Comparison of ENCODE assay signal across 26 cellular contexts in genomic region chr12:95099270-95099790, GRCh38.
"Had no signal": no experiment of that assay in that cellular context is flagged by ENCODE, and none has a peak within 500 bp of the region (broad histone marks: within the 10 kb centered on the region; RNA-seq: fewer than 3 reads in every experiment).

No MANE protein-coding gene starts in this region.

- H3K4me3 Mint-ChIP-seq: activated B cell treated with CpG ODN at 0.5 μM for 24 hours; activated CD4-positive, alpha-beta memory T cell treated with anti-CD3 and anti-CD28 coated beads, Interleukin-2, amount 10 ng/mL, durations not matched to agents 7 days and 5 days; activated CD8-positive, alpha-beta memory T cell treated with anti-CD3 and anti-CD28 coated beads, Interleukin-2, amount 10 ng/mL, durations not matched to agents 7 days and 5 days; activated naive CD8-positive, alpha-beta T cell treated with anti-CD3 and anti-CD28 coated beads, Interleukin-2, amount 10 ng/mL, durations not matched to agents 7 days and 5 days; activated T-helper 17 cell treated with anti-CD3 and anti-CD28 coated beads, Interleukin-2, amount 50 U/mL, for 72 hours; dendritic cell treated with granulocyte-macrophage colony-stimulating factor and Interleukin-4, amounts not matched to agents 40 ng/mL and 50 ng/mL, for 4 days; memory B cell; naive thymus-derived CD4-positive, alpha-beta T cell; stimulated activated naive CD8-positive, alpha-beta T cell treated with anti-CD3 and anti-CD28 coated beads, Interleukin-15, amount 100 ng/mL, for 72 hours had no signal

- H3K36me3 ChIP-seq: left lung, neutrophil, uterus had no signal

- H3K4me1 ChIP-seq: suprapubic skin, uterus had no signal

- H3K27me3 Mint-ChIP-seq: activated B cell treated with CpG ODN at 0.5 μM for 24 hours; activated T-helper 17 cell treated with anti-CD3 and anti-CD28 coated beads, Interleukin-2, amount 50 U/mL, for 72 hours; dendritic cell treated with granulocyte-macrophage colony-stimulating factor and Interleukin-4, amounts not matched to agents 40 ng/mL and 50 ng/mL, for 4 days; memory B cell; stimulated activated naive CD8-positive, alpha-beta T cell treated with anti-CD3 and anti-CD28 coated beads, Interleukin-15, amount 100 ng/mL, for 72 hours had no signal

- H3K9me3 ChIP-seq: left lung, neutrophil, pancreas, suprapubic skin, transverse colon, uterus had no signal

- H3K27ac Mint-ChIP-seq: activated B cell treated with CpG ODN at 0.5 μM for 24 hours; activated CD4-positive, alpha-beta memory T cell treated with anti-CD3 and anti-CD28 coated beads, Interleukin-2, amount 10 ng/mL, durations not matched to agents 7 days and 5 days; activated CD8-positive, alpha-beta memory T cell treated with anti-CD3 and anti-CD28 coated beads, Interleukin-2, amount 10 ng/mL, durations not matched to agents 7 days and 5 days; activated naive CD8-positive, alpha-beta T cell treated with anti-CD3 and anti-CD28 coated beads, Interleukin-2, amount 10 ng/mL, durations not matched to agents 7 days and 5 days; activated T-helper 17 cell treated with anti-CD3 and anti-CD28 coated beads, Interleukin-2, amount 50 U/mL, for 72 hours; dendritic cell treated with granulocyte-macrophage colony-stimulating factor and Interleukin-4, amounts not matched to agents 40 ng/mL and 50 ng/mL, for 4 days; memory B cell; naive thymus-derived CD4-positive, alpha-beta T cell; stimulated activated naive CD8-positive, alpha-beta T cell treated with anti-CD3 and anti-CD28 coated beads, Interleukin-15, amount 100 ng/mL, for 72 hours had no signal

- ATAC-seq: activated CD8-positive, alpha-beta memory T cell treated with anti-CD3 and anti-CD28 coated beads, Interleukin-2, amount 10 ng/mL, durations not matched to agents 7 days and 5 days; activated T-helper 17 cell treated with anti-CD3 and anti-CD28 coated beads, Interleukin-2, amount 50 U/mL, for 72 hours; foreskin keratinocyte; naive thymus-derived CD4-positive, alpha-beta T cell; pancreas; sciatic nerve; stimulated activated naive CD8-positive, alpha-beta T cell treated with anti-CD3 and anti-CD28 coated beads, Interleukin-15, amount 100 ng/mL, for 72 hours had no signal

- DNase-seq: activated B cell treated with CpG ODN at 0.5 μM for 24 hours; activated CD4-positive, alpha-beta memory T cell treated with anti-CD3 and anti-CD28 coated beads, Interleukin-2, amount 10 ng/mL, durations not matched to agents 7 days and 5 days; activated CD4-positive, alpha-beta T cell treated with anti-CD3 and anti-CD28 coated beads for 4 hours; activated CD8-positive, alpha-beta memory T cell treated with anti-CD3 and anti-CD28 coated beads, Interleukin-2, amount 10 ng/mL, durations not matched to agents 7 days and 5 days; activated naive CD4-positive, alpha-beta T cell treated with Interleukin-2 at 50 U/mL for 16 hours; activated naive CD8-positive, alpha-beta T cell treated with anti-CD3 and anti-CD28 coated beads, Interleukin-2, amount 10 ng/mL, durations not matched to agents 7 days and 5 days; amygdala; effector CD8-positive, alpha-beta T cell; foreskin keratinocyte; glutamatergic neuron; hypothalamus; left lung; naive thymus-derived CD4-positive, alpha-beta T cell; pancreas; stimulated activated CD4-positive, alpha-beta T cell treated with anti-CD3 and anti-CD28 coated beads, Interleukin-4, amount 100 ng/mL, for 1 hour; stimulated activated naive CD8-positive, alpha-beta T cell treated with anti-CD3 and anti-CD28 coated beads, Interleukin-15, amount 100 ng/mL, for 72 hours; transverse colon; uterus had no signal

- H3K36me3 Mint-ChIP-seq: activated CD8-positive, alpha-beta memory T cell treated with anti-CD3 and anti-CD28 coated beads, Interleukin-2, amount 10 ng/mL, durations not matched to agents 7 days and 5 days; activated naive CD8-positive, alpha-beta T cell treated with anti-CD3 and anti-CD28 coated beads, Interleukin-2, amount 10 ng/mL, durations not matched to agents 7 days and 5 days; memory B cell had no signal

- H3K9me3 Mint-ChIP-seq: activated B cell treated with CpG ODN at 0.5 μM for 24 hours; activated CD4-positive, alpha-beta memory T cell treated with anti-CD3 and anti-CD28 coated beads, Interleukin-2, amount 10 ng/mL, durations not matched to agents 7 days and 5 days; activated naive CD8-positive, alpha-beta T cell treated with anti-CD3 and anti-CD28 coated beads, Interleukin-2, amount 10 ng/mL, durations not matched to agents 7 days and 5 days; activated T-helper 17 cell treated with anti-CD3 and anti-CD28 coated beads, Interleukin-2, amount 50 U/mL, for 72 hours; dendritic cell treated with granulocyte-macrophage colony-stimulating factor and Interleukin-4, amounts not matched to agents 40 ng/mL and 50 ng/mL, for 4 days; memory B cell; naive thymus-derived CD4-positive, alpha-beta T cell; stimulated activated naive CD8-positive, alpha-beta T cell treated with anti-CD3 and anti-CD28 coated beads, Interleukin-15, amount 100 ng/mL, for 72 hours had no signal

- H3K27me3 ChIP-seq: cardiac muscle cell, foreskin keratinocyte, left lung, pancreas, suprapubic skin, transverse colon, uterus had no signal

- H3K4me3 ChIP-seq: cardiac muscle cell, left lung, pancreas, smooth muscle cell, suprapubic skin, transverse colon, uterus had no signal
